Comparison of ENCODE assay signal across 1 cellular context in the genomic region with DNA sequence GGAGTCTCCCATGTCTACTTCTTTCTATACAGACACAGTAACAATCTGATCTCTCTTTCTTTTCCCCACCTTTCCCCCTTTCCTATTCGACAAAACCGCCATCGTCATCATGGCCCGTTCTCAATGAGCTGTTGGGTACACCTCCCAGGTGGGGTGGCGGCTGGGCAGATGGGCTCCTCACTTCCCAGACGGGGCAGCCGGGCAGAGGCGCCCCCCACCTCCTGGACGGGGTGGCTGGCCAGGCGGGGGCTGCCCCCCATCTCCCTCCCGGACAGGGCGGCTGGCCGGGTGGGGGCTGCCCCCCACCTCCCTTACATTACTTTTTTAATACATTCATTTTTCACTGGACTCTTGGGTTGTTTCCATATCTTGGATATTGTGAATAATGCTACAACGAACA.
DNase-seq lines count a peak whose midpoint lies in the region; TF ChIP-seq lines count a peak whose summit lies in the region.
"Not testable (repeated sequence)": the region's sequence is repeated elsewhere in the genome, so short reads cannot be mapped to it uniquely, and the experiment has no call there.

No MANE protein-coding gene starts in this region.

- H3K27ac Mint-ChIP-seq in progenitor cell of endocrine pancreas, result peak overlapping the region; percentile 45

- H3K4me1 Mint-ChIP-seq in progenitor cell of endocrine pancreas (ENCODE audit: low read depth), result not testable (repeated sequence)

- not testable (repeated sequence) for H3K36me3 Mint-ChIP-seq in progenitor cell of endocrine pancreas (ENCODE audit: insufficient read depth)

- H3K4me3 Mint-ChIP-seq in progenitor cell of endocrine pancreas (ENCODE audit: low read depth), result not testable (repeated sequence)

- TF ChIP-seq CTCF in progenitor cell of endocrine pancreas (IDR thresholded peaks at IDR 0.05; ENCODE audit: unreplicated experiment), result not testable (repeated sequence)

- not testable (repeated sequence) for DNase-seq in progenitor cell of endocrine pancreas (ENCODE audit: low spot score, unreplicated experiment)

- H3K27me3 Mint-ChIP-seq in progenitor cell of endocrine pancreas, result not testable (repeated sequence)

- H3K9me3 Mint-ChIP-seq in progenitor cell of endocrine pancreas (ENCODE audit: low read depth), result peaks cover 38% of the 10 kb centered on the region
